In the genomic region with DNA sequence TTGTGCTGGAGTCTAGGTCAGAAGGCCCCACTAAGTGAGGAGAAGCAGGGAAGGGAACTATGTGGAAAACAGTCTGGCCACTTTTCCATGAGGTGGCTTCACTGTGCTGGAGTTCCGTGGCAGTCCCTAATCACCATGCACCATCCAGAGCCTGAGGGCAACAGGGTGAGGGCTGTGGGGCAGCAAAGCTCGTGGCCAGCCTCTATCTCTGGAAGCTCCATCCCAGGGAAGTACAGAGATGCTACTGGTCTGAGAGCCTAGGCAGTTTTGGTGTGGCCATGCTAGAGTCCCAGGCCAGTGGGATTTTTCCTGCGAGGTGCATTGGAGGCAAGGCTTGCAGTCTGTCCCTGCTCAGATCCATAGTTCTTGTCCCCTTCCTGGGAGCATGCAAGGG, we compare ENCODE assay signal across 24 cellular contexts.
"Had no signal": no experiment of that assay in that cellular context is flagged by ENCODE, and none has a peak within 500 bp of the region (broad histone marks: within the 10 kb centered on the region; RNA-seq: fewer than 3 reads in every experiment).

No MANE protein-coding gene starts in this region.

- H3K4me1 ChIP-seq: heart right ventricle, prostate gland, stomach, testis, thyroid gland, transverse colon, vagina had no signal

- H3K4me3 Mint-ChIP-seq: naive thymus-derived CD4-positive, alpha-beta T cell; natural killer cell treated with Interleukin-12 subunit alpha and Interleukin-12 subunit beta and Interleukin-15 and Interleukin-18, amount 100 ng/mL, for 72 hours had no signal

- H3K4me3 ChIP-seq: heart right ventricle, hepatocyte, left ventricle myocardium inferior, lung, mucosa of descending colon, pancreas, prostate gland, skin epidermis, stomach, testis, thyroid gland, transverse colon, vagina had no signal

- H3K36me3 ChIP-seq: heart right ventricle, left ventricle myocardium inferior, pancreas, prostate gland, stomach, thyroid gland, transverse colon, vagina had no signal

- H3K4me2 ChIP-seq: hepatocyte had no signal

- H3K9me3 ChIP-seq: mucosa of descending colon, pancreas, prostate gland, stomach, testis, thyroid gland, transverse colon, vagina had no signal

- H2AFZ ChIP-seq: hepatocyte had no signal

- ATAC-seq: heart right ventricle; mucosa of descending colon; naive thymus-derived CD4-positive, alpha-beta T cell; pancreas; right cardiac atrium had no signal

- H3K27ac ChIP-seq: heart right ventricle, hepatocyte, left ventricle myocardium inferior, pancreas, prostate gland, skin epidermis, stomach, testis, thyroid gland, transverse colon, vagina had no signal

- H3K27me3 ChIP-seq: heart right ventricle, hepatocyte, pancreas, stomach, testis, thyroid gland, transverse colon, vagina had no signal

- DNase-seq: islet precursor cell; left ventricle myocardium inferior; midbrain; mucosa of descending colon; naive thymus-derived CD4-positive, alpha-beta T cell; retina; stimulated activated CD4-positive, alpha-beta T cell treated with anti-CD3 and anti-CD28 coated beads, Interleukin-12 subunit alpha, Interleukin-12 subunit beta, amount 100 ng/mL, for 4 hours; stimulated activated CD4-positive, alpha-beta T cell treated with anti-CD3 and anti-CD28 coated beads, Interleukin-15, amount 100 ng/mL, for 24 hours; stimulated activated CD4-positive, alpha-beta T cell treated with anti-CD3 and anti-CD28 coated beads, Interleukin-2, amount 100 ng/mL, for 24 hours; stimulated activated CD4-positive, alpha-beta T cell treated with anti-CD3 and anti-CD28 coated beads, Interleukin-4, amount 100 ng/mL, for 1 hour; stimulated activated naive CD4-positive, alpha-beta T cell; stomach; testis; thyroid gland; transverse colon had no signal

- H3K27ac Mint-ChIP-seq: naive thymus-derived CD4-positive, alpha-beta T cell; natural killer cell treated with Interleukin-12 subunit alpha and Interleukin-12 subunit beta and Interleukin-15 and Interleukin-18, amount 100 ng/mL, for 72 hours had no signal

- H3K4me1 Mint-ChIP-seq: naive thymus-derived CD4-positive, alpha-beta T cell had no signal

- H3K27me3 Mint-ChIP-seq: naive thymus-derived CD4-positive, alpha-beta T cell; natural killer cell treated with Interleukin-12 subunit alpha and Interleukin-12 subunit beta and Interleukin-15 and Interleukin-18, amount 100 ng/mL, for 72 hours had no signal
